2 cellular contexts compared by ENCODE assay signal in the genomic region with DNA sequence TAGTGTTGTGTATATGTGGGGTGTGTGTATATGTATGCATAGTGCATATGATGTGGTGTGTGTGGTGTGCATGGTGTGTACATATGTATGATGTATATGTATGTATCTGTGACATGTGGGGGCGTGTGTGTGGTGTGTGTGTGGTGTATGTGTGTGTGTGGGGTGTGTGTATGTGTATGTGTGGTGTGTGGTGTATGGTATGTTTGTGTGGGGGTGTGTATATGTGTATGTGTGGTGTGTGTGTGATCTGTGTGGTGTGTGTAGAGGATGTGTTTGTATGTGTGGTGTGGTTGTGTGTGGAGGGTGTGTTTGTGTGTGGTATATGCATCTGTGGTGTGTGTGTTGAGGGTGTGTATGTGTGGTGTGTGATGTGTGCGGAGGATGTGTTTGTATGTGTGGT.
TF ChIP-seq lines count a peak whose summit lies in the region.

No MANE protein-coding gene starts in this region.

TF ChIP-seq in HEK293, 187 proteins besides CTCF, POLR2A, EP300 and RAD21 (continued from another document and continues in another):
- TF ChIP-seq, protein P1, sequence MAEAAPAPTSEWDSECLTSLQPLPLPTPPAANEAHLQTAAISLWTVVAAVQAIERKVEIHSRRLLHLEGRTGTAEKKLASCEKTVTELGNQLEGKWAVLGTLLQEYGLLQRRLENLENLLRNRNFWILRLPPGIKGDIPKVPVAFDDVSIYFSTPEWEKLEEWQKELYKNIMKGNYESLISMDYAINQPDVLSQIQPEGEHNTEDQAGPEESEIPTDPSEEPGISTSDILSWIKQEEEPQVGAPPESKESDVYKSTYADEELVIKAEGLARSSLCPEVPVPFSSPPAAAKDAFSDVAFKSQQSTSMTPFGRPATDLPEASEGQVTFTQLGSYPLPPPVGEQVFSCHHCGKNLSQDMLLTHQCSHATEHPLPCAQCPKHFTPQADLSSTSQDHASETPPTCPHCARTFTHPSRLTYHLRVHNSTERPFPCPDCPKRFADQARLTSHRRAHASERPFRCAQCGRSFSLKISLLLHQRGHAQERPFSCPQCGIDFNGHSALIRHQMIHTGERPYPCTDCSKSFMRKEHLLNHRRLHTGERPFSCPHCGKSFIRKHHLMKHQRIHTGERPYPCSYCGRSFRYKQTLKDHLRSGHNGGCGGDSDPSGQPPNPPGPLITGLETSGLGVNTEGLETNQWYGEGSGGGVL (tag by site-specific recombination; IDR thresholded peaks at IDR 0.05) = 0 out of 2 replicates have a peak, but pooled peaks have one; percentile 13
- TF ChIP-seq, protein P2, sequence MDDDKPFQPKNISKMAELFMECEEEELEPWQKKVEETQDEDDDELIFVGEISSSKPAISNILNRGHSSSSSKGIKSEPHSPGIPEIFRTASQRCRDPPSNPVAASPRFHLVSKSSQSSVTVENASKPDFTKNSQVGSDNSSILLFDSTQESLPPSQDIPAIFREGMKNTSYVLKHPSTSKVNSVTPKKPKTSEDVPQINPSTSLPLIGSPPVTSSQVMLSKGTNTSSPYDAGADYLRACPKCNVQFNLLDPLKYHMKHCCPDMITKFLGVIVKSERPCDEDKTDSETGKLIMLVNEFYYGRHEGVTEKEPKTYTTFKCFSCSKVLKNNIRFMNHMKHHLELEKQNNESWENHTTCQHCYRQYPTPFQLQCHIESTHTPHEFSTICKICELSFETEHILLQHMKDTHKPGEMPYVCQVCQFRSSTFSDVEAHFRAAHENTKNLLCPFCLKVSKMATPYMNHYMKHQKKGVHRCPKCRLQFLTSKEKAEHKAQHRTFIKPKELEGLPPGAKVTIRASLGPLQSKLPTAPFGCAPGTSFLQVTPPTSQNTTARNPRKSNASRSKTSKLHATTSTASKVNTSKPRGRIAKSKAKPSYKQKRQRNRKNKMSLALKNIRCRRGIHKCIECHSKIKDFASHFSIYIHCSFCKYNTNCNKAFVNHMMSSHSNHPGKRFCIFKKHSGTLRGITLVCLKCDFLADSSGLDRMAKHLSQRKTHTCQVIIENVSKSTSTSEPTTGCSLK (tag by site-specific recombination; IDR thresholded peaks at IDR 0.05) = peak; percentile 16; the same call in 1 of the 2 replicates
- TF ChIP-seq ZBTB8A (tag by site-specific recombination; IDR thresholded peaks at IDR 0.05) = no peak
- TF ChIP-seq, protein P3, sequence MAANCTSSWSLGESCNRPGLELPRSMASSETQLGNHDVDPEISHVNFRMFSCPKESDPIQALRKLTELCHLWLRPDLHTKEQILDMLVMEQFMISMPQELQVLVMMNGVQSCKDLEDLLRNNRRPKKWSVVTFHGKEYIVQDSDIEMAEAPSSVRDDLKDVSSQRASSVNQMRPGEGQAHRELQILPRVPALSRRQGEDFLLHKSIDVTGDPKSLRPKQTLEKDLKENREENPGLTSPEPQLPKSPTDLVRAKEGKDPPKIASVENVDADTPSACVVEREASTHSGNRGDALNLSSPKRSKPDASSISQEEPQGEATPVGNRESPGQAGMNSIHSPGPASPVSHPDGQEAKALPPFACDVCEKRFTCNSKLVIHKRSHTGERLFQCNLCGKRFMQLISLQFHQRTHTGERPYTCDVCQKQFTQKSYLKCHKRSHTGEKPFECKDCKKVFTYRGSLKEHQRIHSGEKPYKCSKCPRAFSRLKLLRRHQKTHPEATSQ (tag by site-specific recombination; IDR thresholded peaks at IDR 0.05) = no peak
- TF ChIP-seq, protein P4, sequence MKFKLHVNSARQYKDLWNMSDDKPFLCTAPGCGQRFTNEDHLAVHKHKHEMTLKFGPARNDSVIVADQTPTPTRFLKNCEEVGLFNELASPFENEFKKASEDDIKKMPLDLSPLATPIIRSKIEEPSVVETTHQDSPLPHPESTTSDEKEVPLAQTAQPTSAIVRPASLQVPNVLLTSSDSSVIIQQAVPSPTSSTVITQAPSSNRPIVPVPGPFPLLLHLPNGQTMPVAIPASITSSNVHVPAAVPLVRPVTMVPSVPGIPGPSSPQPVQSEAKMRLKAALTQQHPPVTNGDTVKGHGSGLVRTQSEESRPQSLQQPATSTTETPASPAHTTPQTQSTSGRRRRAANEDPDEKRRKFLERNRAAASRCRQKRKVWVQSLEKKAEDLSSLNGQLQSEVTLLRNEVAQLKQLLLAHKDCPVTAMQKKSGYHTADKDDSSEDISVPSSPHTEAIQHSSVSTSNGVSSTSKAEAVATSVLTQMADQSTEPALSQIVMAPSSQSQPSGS (tag by site-specific recombination; IDR thresholded peaks at IDR 0.05; ENCODE audit: low read depth) = no peak
- TF ChIP-seq BCL11A (tag by site-specific recombination; IDR thresholded peaks at IDR 0.05; ENCODE audit: low read depth) = no peak
- TF ChIP-seq, protein P5, sequence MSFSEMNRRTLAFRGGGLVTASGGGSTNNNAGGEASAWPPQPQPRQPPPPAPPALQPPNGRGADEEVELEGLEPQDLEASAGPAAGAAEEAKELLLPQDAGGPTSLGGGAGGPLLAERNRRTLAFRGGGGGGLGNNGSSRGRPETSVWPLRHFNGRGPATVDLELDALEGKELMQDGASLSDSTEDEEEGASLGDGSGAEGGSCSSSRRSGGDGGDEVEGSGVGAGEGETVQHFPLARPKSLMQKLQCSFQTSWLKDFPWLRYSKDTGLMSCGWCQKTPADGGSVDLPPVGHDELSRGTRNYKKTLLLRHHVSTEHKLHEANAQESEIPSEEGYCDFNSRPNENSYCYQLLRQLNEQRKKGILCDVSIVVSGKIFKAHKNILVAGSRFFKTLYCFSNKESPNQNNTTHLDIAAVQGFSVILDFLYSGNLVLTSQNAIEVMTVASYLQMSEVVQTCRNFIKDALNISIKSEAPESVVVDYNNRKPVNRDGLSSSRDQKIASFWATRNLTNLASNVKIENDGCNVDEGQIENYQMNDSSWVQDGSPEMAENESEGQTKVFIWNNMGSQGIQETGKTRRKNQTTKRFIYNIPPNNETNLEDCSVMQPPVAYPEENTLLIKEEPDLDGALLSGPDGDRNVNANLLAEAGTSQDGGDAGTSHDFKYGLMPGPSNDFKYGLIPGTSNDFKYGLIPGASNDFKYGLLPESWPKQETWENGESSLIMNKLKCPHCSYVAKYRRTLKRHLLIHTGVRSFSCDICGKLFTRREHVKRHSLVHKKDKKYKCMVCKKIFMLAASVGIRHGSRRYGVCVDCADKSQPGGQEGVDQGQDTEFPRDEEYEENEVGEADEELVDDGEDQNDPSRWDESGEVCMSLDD (tag by site-specific recombination; IDR thresholded peaks at IDR 0.05) = no peak
- TF ChIP-seq ZNF37A (tag by site-specific recombination; IDR thresholded peaks at IDR 0.05) = no peak
- TF ChIP-seq ZNF266 (tag by site-specific recombination; IDR thresholded peaks at IDR 0.05; ENCODE audit: low read depth) = peak; percentile 23; the same call in 1 of the 2 replicates

TF ChIP-seq in H1, 55 proteins besides CTCF, POLR2A, EP300 and RAD21:
- TF ChIP-seq, protein P6, sequence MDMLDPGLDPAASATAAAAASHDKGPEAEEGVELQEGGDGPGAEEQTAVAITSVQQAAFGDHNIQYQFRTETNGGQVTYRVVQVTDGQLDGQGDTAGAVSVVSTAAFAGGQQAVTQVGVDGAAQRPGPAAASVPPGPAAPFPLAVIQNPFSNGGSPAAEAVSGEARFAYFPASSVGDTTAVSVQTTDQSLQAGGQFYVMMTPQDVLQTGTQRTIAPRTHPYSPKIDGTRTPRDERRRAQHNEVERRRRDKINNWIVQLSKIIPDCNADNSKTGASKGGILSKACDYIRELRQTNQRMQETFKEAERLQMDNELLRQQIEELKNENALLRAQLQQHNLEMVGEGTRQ (IDR thresholded peaks at IDR 0.05; ENCODE audit: low read length) = no peak
- TF ChIP-seq, protein P7, sequence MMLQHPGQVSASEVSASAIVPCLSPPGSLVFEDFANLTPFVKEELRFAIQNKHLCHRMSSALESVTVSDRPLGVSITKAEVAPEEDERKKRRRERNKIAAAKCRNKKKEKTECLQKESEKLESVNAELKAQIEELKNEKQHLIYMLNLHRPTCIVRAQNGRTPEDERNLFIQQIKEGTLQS (IDR thresholded peaks at IDR 0.05; ENCODE audit: insufficient read depth, low read depth, low read length) = no peak
- TF ChIP-seq TBP (IDR thresholded peaks at IDR 0.05; ENCODE audit: low read depth, low read length) (no peak), HDAC6 (IDR thresholded peaks at IDR 0.05; ENCODE audit: low read depth, low read length) (no peak), SP2 (IDR thresholded peaks at IDR 0.05; ENCODE audit: low read length) (no peak), SUZ12 (IDR thresholded peaks at IDR 0.05; ENCODE audit: low read length) (no peak), RFX5 (IDR thresholded peaks at IDR 0.05; ENCODE audit: borderline replicate concordance, low read depth, low read length) (no peak), JUND (IDR thresholded peaks at IDR 0.05; ENCODE audit: low read length) (no peak), BCL11A (IDR thresholded peaks at IDR 0.05; ENCODE audit: low read depth in 2 of 2, low read length in 2 of 2) (no peak)
- TF ChIP-seq, protein P8, sequence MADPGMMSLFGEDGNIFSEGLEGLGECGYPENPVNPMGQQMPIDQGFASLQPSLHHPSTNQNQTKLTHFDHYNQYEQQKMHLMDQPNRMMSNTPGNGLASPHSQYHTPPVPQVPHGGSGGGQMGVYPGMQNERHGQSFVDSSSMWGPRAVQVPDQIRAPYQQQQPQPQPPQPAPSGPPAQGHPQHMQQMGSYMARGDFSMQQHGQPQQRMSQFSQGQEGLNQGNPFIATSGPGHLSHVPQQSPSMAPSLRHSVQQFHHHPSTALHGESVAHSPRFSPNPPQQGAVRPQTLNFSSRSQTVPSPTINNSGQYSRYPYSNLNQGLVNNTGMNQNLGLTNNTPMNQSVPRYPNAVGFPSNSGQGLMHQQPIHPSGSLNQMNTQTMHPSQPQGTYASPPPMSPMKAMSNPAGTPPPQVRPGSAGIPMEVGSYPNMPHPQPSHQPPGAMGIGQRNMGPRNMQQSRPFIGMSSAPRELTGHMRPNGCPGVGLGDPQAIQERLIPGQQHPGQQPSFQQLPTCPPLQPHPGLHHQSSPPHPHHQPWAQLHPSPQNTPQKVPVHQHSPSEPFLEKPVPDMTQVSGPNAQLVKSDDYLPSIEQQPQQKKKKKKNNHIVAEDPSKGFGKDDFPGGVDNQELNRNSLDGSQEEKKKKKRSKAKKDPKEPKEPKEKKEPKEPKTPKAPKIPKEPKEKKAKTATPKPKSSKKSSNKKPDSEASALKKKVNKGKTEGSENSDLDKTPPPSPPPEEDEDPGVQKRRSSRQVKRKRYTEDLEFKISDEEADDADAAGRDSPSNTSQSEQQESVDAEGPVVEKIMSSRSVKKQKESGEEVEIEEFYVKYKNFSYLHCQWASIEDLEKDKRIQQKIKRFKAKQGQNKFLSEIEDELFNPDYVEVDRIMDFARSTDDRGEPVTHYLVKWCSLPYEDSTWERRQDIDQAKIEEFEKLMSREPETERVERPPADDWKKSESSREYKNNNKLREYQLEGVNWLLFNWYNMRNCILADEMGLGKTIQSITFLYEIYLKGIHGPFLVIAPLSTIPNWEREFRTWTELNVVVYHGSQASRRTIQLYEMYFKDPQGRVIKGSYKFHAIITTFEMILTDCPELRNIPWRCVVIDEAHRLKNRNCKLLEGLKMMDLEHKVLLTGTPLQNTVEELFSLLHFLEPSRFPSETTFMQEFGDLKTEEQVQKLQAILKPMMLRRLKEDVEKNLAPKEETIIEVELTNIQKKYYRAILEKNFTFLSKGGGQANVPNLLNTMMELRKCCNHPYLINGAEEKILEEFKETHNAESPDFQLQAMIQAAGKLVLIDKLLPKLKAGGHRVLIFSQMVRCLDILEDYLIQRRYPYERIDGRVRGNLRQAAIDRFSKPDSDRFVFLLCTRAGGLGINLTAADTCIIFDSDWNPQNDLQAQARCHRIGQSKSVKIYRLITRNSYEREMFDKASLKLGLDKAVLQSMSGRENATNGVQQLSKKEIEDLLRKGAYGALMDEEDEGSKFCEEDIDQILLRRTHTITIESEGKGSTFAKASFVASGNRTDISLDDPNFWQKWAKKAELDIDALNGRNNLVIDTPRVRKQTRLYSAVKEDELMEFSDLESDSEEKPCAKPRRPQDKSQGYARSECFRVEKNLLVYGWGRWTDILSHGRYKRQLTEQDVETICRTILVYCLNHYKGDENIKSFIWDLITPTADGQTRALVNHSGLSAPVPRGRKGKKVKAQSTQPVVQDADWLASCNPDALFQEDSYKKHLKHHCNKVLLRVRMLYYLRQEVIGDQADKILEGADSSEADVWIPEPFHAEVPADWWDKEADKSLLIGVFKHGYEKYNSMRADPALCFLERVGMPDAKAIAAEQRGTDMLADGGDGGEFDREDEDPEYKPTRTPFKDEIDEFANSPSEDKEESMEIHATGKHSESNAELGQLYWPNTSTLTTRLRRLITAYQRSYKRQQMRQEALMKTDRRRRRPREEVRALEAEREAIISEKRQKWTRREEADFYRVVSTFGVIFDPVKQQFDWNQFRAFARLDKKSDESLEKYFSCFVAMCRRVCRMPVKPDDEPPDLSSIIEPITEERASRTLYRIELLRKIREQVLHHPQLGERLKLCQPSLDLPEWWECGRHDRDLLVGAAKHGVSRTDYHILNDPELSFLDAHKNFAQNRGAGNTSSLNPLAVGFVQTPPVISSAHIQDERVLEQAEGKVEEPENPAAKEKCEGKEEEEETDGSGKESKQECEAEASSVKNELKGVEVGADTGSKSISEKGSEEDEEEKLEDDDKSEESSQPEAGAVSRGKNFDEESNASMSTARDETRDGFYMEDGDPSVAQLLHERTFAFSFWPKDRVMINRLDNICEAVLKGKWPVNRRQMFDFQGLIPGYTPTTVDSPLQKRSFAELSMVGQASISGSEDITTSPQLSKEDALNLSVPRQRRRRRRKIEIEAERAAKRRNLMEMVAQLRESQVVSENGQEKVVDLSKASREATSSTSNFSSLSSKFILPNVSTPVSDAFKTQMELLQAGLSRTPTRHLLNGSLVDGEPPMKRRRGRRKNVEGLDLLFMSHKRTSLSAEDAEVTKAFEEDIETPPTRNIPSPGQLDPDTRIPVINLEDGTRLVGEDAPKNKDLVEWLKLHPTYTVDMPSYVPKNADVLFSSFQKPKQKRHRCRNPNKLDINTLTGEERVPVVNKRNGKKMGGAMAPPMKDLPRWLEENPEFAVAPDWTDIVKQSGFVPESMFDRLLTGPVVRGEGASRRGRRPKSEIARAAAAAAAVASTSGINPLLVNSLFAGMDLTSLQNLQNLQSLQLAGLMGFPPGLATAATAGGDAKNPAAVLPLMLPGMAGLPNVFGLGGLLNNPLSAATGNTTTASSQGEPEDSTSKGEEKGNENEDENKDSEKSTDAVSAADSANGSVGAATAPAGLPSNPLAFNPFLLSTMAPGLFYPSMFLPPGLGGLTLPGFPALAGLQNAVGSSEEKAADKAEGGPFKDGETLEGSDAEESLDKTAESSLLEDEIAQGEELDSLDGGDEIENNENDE (IDR thresholded peaks at IDR 0.05; ENCODE audit: insufficient replicate concordance, low read length) = no peak
TF ChIP-seq in H1: peak in this region for 0.
